ENCODE assay signal across 1 cellular context in genomic region chr17:65181237-65182061, GRCh38.
TF ChIP-seq lines count a peak whose summit lies in the region.

No MANE protein-coding gene starts in this region.

TF ChIP-seq in GM12878, 131 proteins besides CTCF, POLR2A, EP300 and RAD21 (continued from another document and continues in another):
- no peak for TF ChIP-seq ZBTB33 (IDR thresholded peaks at IDR 0.05)
- 0 out of 2 replicates have a peak, but pooled peaks have one; percentile 43 for TF ChIP-seq RCOR1 (conservative IDR thresholded peaks at IDR 0.05; ENCODE audit: low read depth, low read length)
- TF ChIP-seq JUNB (IDR thresholded peaks at IDR 0.05) = peak; percentile 97
- TF ChIP-seq TCF7 (IDR thresholded peaks at IDR 0.05; ENCODE audit: borderline replicate concordance) = no peak
- TF ChIP-seq ZBTB11 (CRISPR knock-in tag; IDR thresholded peaks at IDR 0.05) = no peak
- TF ChIP-seq RFX5 (IDR thresholded peaks at IDR 0.05; ENCODE audit: low read depth, low read length) = no peak
- TF ChIP-seq ZNF217 (IDR thresholded peaks at IDR 0.05) = peak; percentile 90
- peak; percentile 33; the same call in 1 of the 2 replicates for TF ChIP-seq ELK1 (IDR thresholded peaks at IDR 0.05; ENCODE audit: low read depth, low read length)
- TF ChIP-seq TCF3 (IDR thresholded peaks at IDR 0.05; ENCODE audit: borderline replicate concordance, insufficient read depth, low read depth, low read length) = peak; percentile 95
- no peak for TF ChIP-seq E4F1 (IDR thresholded peaks at IDR 0.05; ENCODE audit: borderline replicate concordance, partially characterized antibody)
- no peak for TF ChIP-seq RBBP5 (conservative IDR thresholded peaks at IDR 0.05)
- no peak for TF ChIP-seq SREBF1 (IDR thresholded peaks at IDR 0.05; ENCODE audit: low read length)
- peak; percentile 93 for TF ChIP-seq ATF7 (IDR thresholded peaks at IDR 0.05; ENCODE audit: low read depth)
- TF ChIP-seq HDGF (IDR thresholded peaks at IDR 0.05) = no peak
- no peak for TF ChIP-seq BCLAF1 (IDR thresholded peaks at IDR 0.05)
- no peak for TF ChIP-seq NRF1 (conservative IDR thresholded peaks at IDR 0.05; ENCODE audit: low read depth, low read length)
- peak; percentile 97 for TF ChIP-seq FOXM1 (IDR thresholded peaks at IDR 0.05; ENCODE audit: low read depth, low read length)
- TF ChIP-seq SP1 (IDR thresholded peaks at IDR 0.05; ENCODE audit: low read depth, low read length) = peak; percentile 13
- no peak for TF ChIP-seq ZNF592 (IDR thresholded peaks at IDR 0.05)
- peak; percentile 97 for TF ChIP-seq MTA2 (IDR thresholded peaks at IDR 0.05; ENCODE audit: low read depth)
- TF ChIP-seq TBL1XR1 (IDR thresholded peaks at IDR 0.05; ENCODE audit: low read depth, low read length) = peak; percentile 75; the same call in 1 of the 2 replicates
- TF ChIP-seq NKRF (conservative IDR thresholded peaks at IDR 0.05) = no peak; the same call in 1 of the 2 replicates
- no peak for TF ChIP-seq HSF1 (IDR thresholded peaks at IDR 0.05; ENCODE audit: low read depth, low read length)
- TF ChIP-seq CEBPB (IDR thresholded peaks at IDR 0.05; ENCODE audit: borderline replicate concordance in 1 of 2, low read depth in 2 of 2, low read length in 2 of 2) = no peak
- TF ChIP-seq IRF4 (IDR thresholded peaks at IDR 0.05; ENCODE audit: low read depth, low read length) = peak; percentile 77
- TF ChIP-seq PRDM15 (CRISPR knock-in tag; IDR thresholded peaks at IDR 0.05) = no peak
- TF ChIP-seq JUND (IDR thresholded peaks at IDR 0.05; ENCODE audit: low read depth, low read length) = no peak; the same call in 1 of the 2 replicates
- peak; percentile 93; the same call in 1 of the 2 replicates for TF ChIP-seq NFIC (IDR thresholded peaks at IDR 0.05; ENCODE audit: low read depth, low read length)
- TF ChIP-seq KLF5 (IDR thresholded peaks at IDR 0.05; ENCODE audit: partially characterized antibody) = no peak
- peak; percentile 85 for TF ChIP-seq CREM (IDR thresholded peaks at IDR 0.05; ENCODE audit: low read depth)
- no peak for TF ChIP-seq SMAD5 (IDR thresholded peaks at IDR 0.05; ENCODE audit: low read depth)
